ENCODE assay signal across 16 cellular contexts in the genomic region with DNA sequence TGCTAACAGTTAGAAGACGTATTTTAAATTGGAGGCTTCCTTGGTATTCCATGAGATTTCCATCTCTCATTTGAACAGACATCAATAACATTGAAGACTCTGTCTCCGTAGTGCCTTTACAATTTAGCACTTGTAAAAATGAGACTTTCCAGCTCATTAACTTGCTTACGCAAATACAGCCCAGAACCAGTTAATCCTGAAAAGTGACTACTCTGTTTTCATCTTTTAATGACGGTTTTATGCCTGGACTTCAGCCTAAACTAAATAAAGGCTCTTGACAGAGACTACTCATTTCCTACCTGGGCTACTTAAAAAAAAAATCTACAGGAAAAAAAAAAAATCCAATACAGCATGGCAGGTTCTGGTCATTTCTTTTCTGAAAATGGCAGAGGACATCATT.
DNase-seq lines count a peak whose midpoint lies in the region; TF ChIP-seq lines count a peak whose summit lies in the region.
"Had no signal": no experiment of that assay in that cellular context is flagged by ENCODE, and none has a peak within 500 bp of the region (broad histone marks: within the 10 kb centered on the region; RNA-seq: fewer than 3 reads in every experiment).

No MANE protein-coding gene starts in this region.

- no peak for TF ChIP-seq POLR2A in prostate gland (IDR thresholded peaks at IDR 0.05)

- CTCF ChIA-PET in RWPE1 (lab: Yijun Ruan, JAX): no interaction called here

- H3K4me3 ChIP-seq in LNCaP clone FGC (ENCODE audit: low read depth, low read length) (peak overlapping the region; percentile 21), prostate gland (no peak overlapping the region)

- H3K9me3 ChIP-seq in prostate gland: no peaks in the 10 kb centered on the region

- no peaks in the 10 kb centered on the region for H3K4me1 ChIP-seq in prostate gland (replicated peaks)

- intact Hi-C loops in prostate gland (cut with DNase I): no loop called here

- H3K36me3 ChIP-seq in prostate gland: no peaks in the 10 kb centered on the region

- WGBS in prostate gland: 27% methylated on average over 4 of the region's 4 CpGs

- H3K27me3 ChIP-seq in prostate gland (replicated peaks; ENCODE audit: insufficient read depth): no peaks in the 10 kb centered on the region

- POLR2A ChIA-PET in RWPE1 (lab: Yijun Ruan, JAX; ENCODE audit: low non-redundant PET): no interaction called here

- DNase-seq in LNCaP clone FGC (ENCODE audit: low read depth): peak; percentile 88
- peak; percentile 46 for DNase-seq in NCI-H2196 treated with DMSO at 0.1 percent for 48 hours (lab: John Stamatoyannopoulos, UW; ENCODE audit: unreplicated experiment)
- peak; percentile 23 for DNase-seq in RWPE1 (ENCODE audit: low spot score)
- peak; percentile 45 for DNase-seq in prostate gland (ENCODE audit: low spot score)
- no peak for DNase-seq in activated naive CD4-positive, alpha-beta T cell treated with Interleukin-2 at 50 U/mL for 16 hours
- no peak for DNase-seq in amygdala (lab: John Stamatoyannopoulos, UW)
- no peak for DNase-seq in HuH-7 (ENCODE audit: low spot score)
- DNase-seq: activated CD4-positive, alpha-beta memory T cell treated with anti-CD3 and anti-CD28 coated beads for 36 hours; activated naive CD4-positive, alpha-beta T cell treated with anti-CD3 and anti-CD28 coated beads, Interleukin-2, amount 50 U/mL, for 16 hours; endodermal cell; HFFc6; mesendoderm; NCI-H1694 treated with DMSO at 0.1 percent for 48 hours; posterior cingulate gyrus; stimulated activated CD8-positive, alpha-beta memory T cell treated with anti-CD3 and anti-CD28 coated beads, Interleukin-4, amount 100 ng/mL, for 48 hours; T-helper 1 cell had no signal

- H3K27ac ChIP-seq in RWPE1: no peak overlapping the region
- H3K27ac ChIP-seq in prostate gland: peak overlapping the region in 1 of 2 donors; percentile 61

- TF ChIP-seq CTCF in LNCaP clone FGC (IDR thresholded peaks at IDR 0.05; ENCODE audit: control insufficient read depth, extremely low read depth, insufficient read depth) (no peak), RWPE1 (conservative IDR thresholded peaks at IDR 0.05; ENCODE audit: low read depth) (no peak), prostate gland (IDR thresholded peaks at IDR 0.05) (no peak)

Comparison
In these comparisons a context has a peak if more than half of its experiments do, and no peak if none do; other contexts are left out.
1. DNase-seq: peak in LNCaP clone FGC (single experiment), NCI-H2196 treated with DMSO at 0.1 percent for 48 hours (single experiment), RWPE1 (single experiment) and prostate gland (single experiment); none in activated naive CD4-positive, alpha-beta T cell treated with Interleukin-2 at 50 U/mL for 16 hours (single experiment), amygdala (0 of 56) and HuH-7 (single experiment).